22 cellular contexts compared by ENCODE assay signal in the genomic region with DNA sequence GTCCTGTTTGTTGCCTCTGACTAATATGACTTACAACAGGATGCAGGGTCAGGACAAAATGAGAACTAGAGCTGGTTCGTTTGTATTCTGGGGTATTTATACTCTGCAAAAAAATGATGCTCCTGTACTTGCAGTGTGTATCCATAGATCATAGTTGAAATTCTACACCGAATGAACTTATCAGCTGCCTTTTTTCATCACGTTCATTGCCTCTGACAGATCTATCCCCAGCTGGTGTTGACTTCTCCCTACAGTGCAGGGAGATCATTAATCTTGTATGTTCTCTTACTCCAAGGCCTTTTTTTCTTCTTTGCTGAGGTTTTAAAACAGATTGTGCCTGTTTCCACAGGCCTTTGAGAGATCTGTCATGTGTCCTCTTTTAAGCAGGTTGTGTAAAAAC.
DNase-seq lines count a peak whose midpoint lies in the region; ATAC-seq, FAIRE-seq and TF ChIP-seq lines count a peak whose summit lies in the region.
"Had no signal": no experiment of that assay in that cellular context is flagged by ENCODE, and none has a peak within 500 bp of the region (broad histone marks: within the 10 kb centered on the region; RNA-seq: fewer than 3 reads in every experiment).

No MANE protein-coding gene starts in this region.

- peaks cover 0 to 25% of the 10 kb centered on the region in 2 experiments; a peak in 3 of 5 replicates for H3K4me1 ChIP-seq in K562 (replicated peaks in 1 of 2; ENCODE audit: control insufficient read depth in 2 of 2, insufficient read depth in 2 of 2, low read length in 2 of 2)
- H3K4me1 ChIP-seq: testis had no signal

- ATAC-seq in K562 (peak; percentile 7), HG03108 (IDR thresholded peaks at IDR 0.05; ENCODE audit: unreplicated experiment) (no peak)
- ATAC-seq: GM12878, WTC11 had no signal

- peaks cover 9% of the 10 kb centered on the region for H3K27me3 Mint-ChIP-seq in type B pancreatic cell

- no peak for TF ChIP-seq EP300 in K562 (IDR thresholded peaks at IDR 0.05; ENCODE audit: low read length)

- H3K4me3 ChIP-seq in K562, result no peak overlapping the region
- H3K4me3 ChIP-seq: GM12878, neural progenitor cell, testis had no signal

- H3K36me3 Mint-ChIP-seq in type B pancreatic cell, result no peaks in the 10 kb centered on the region
- H3K36me3 Mint-ChIP-seq: activated CD4-positive, alpha-beta memory T cell treated with anti-CD3 and anti-CD28 coated beads for 36 hours; mesothelial cell of epicardium; neural progenitor cell; WTC11 had no signal

- peak overlapping the region; percentile 33 for H3K4me3 Mint-ChIP-seq in type B pancreatic cell
- H3K4me3 Mint-ChIP-seq: activated CD4-positive, alpha-beta memory T cell treated with anti-CD3 and anti-CD28 coated beads for 36 hours; mesothelial cell of epicardium; neural progenitor cell; WTC11 had no signal

- POLR2A ChIA-PET in K562 (lab: Yijun Ruan, JAX), result interaction anchor here (1.0 to 1.8 kb wide), 6 partner anchors 10 to 228 kb away, joined by 3 to 8 read pairs (median 3); a partner anchor contains a TSS

- no peaks in the 10 kb centered on the region for H3K79me2 ChIP-seq in K562 (ENCODE audit: control insufficient read depth, insufficient read depth, low read length)

- no peaks in the 10 kb centered on the region for H3K36me3 ChIP-seq in K562 (ENCODE audit: control insufficient read depth, insufficient read depth, low read length)
- H3K36me3 ChIP-seq: neural progenitor cell had no signal

- WGBS in K562 (ENCODE audit: insufficient coverage, low coverage, missing lambda C conversion rate), result 3% methylated on average over 3 of the region's 3 CpGs

- H3K27ac Mint-ChIP-seq in type B pancreatic cell, result peak overlapping the region; percentile 11
- H3K27ac Mint-ChIP-seq: activated CD4-positive, alpha-beta memory T cell treated with anti-CD3 and anti-CD28 coated beads for 36 hours; mesothelial cell of epicardium; neural progenitor cell; WTC11 had no signal

- TF ChIP-seq RAD21 in K562 (CRISPR knock-in tag; conservative IDR thresholded peaks at IDR 0.05 in 1 of 2, IDR thresholded peaks at IDR 0.05 in 1 of 2), result no peak

- CTCF ChIA-PET in K562 (lab: Yijun Ruan, JAX; ENCODE audit: low intra/inter-chr PET ratio), result no interaction called here

- H3K9ac ChIP-seq in K562 (ENCODE audit: insufficient read depth in 1 of 2, low read depth in 2 of 2, low read length in 2 of 2), result no peak overlapping the region
- H3K9ac ChIP-seq: neural progenitor cell had no signal

- no peak overlapping the region for H3K27ac ChIP-seq in K562 (ENCODE audit: extremely low read depth, low read depth, low read length)
- H3K27ac ChIP-seq: neural progenitor cell, testis had no signal

- H2AFZ ChIP-seq in K562 (ENCODE audit: low read depth, low read length), result no peak overlapping the region
- H2AFZ ChIP-seq: neural progenitor cell had no signal

- no peaks in the 10 kb centered on the region for H3K27me3 ChIP-seq in K562 (ENCODE audit: control insufficient read depth in 2 of 2, insufficient read depth in 2 of 2, low read length in 2 of 2)
- H3K27me3 ChIP-seq: neural progenitor cell, testis had no signal

- intact Hi-C loops in K562 (cut with micrococcal nuclease), result loop anchor here (2.0 kb wide), 1 partner anchor 114 kb away; a partner anchor contains a TSS

- no peak for TF ChIP-seq CTCF in K562 (IDR thresholded peaks at IDR 0.05 in 2 of 3, conservative IDR thresholded peaks at IDR 0.05 in 1 of 3; ENCODE audit: insufficient read depth in 2 of 3, low read depth in 1 of 3, low read length in 3 of 3)
- TF ChIP-seq CTCF in type B pancreatic cell (conservative IDR thresholded peaks at IDR 0.05), result no peak

- H4K20me1 ChIP-seq in K562 (replicated peaks; ENCODE audit: control insufficient read depth, insufficient read depth, low read length), result no peaks in the 10 kb centered on the region

- H3K4me1 Mint-ChIP-seq in type B pancreatic cell (ENCODE audit: unreplicated experiment), result peaks cover 18% of the 10 kb centered on the region

- H3K9me3 ChIP-seq in K562 (replicated peaks; ENCODE audit: control insufficient read depth, insufficient read depth, low read depth, low read length), result no peaks in the 10 kb centered on the region
- H3K9me3 ChIP-seq: testis had no signal

- H3K9me1 ChIP-seq in K562 (ENCODE audit: control insufficient read depth, insufficient read depth, low read length), result no peaks in the 10 kb centered on the region

- FAIRE-seq in K562 (lab: Jason Lieb, UNC), result no peak
- FAIRE-seq: A204.1, colon, frontal cortex, GM12878 had no signal

- no TSS peak for BruUV-seq in K562 (replicated peaks; lab: Mats Ljungman, UMichigan)

- no peaks in the 10 kb centered on the region for H3K9me3 Mint-ChIP-seq in type B pancreatic cell
- H3K9me3 Mint-ChIP-seq: activated CD4-positive, alpha-beta memory T cell treated with anti-CD3 and anti-CD28 coated beads for 36 hours had no signal

- H3K4me2 ChIP-seq in K562 (ENCODE audit: insufficient read depth, low read length), result no peak overlapping the region
- H3K4me2 ChIP-seq: neural progenitor cell had no signal

- no peak for TF ChIP-seq POLR2A in K562 (conservative IDR thresholded peaks at IDR 0.05)

- peak; percentile 8 for DNase-seq in NCI-H2107 treated with DMSO at 0.1 percent for 48 hours (lab: John Stamatoyannopoulos, UW; ENCODE audit: unreplicated experiment)
- no peak for DNase-seq in NCI-H2107 (lab: John Stamatoyannopoulos, UW)
- DNase-seq in NCI-H69 (lab: John Stamatoyannopoulos, UW), result peak; percentile 72
- DNase-seq in K562 (ENCODE audit: extremely low read depth in 1 of 4, low spot score in 3 of 4), result peak in 1 of 4 experiments; percentile 23
- no peak for DNase-seq in type B pancreatic cell (ENCODE audit: extremely low spot score, unreplicated experiment)
- DNase-seq in NCI-H187 (lab: John Stamatoyannopoulos, UW), result no peak
- no peak for DNase-seq in RPMI8226
- DNase-seq: activated CD4-positive, alpha-beta memory T cell treated with anti-CD3 and anti-CD28 coated beads for 36 hours; activated naive CD4-positive, alpha-beta T cell treated with anti-CD3 and anti-CD28 coated beads, Interleukin-2, amount 50 U/mL, for 16 hours; GF-D8; Karpas-422; NCI-H1930; Right ventricle myocardium superior; testis had no signal

- in situ Hi-C loops in K562 (cut with MboI), result no loop called here

TF ChIP-seq in K562, 482 proteins besides CTCF, POLR2A, EP300 and RAD21 (continues in another document):
- TF ChIP-seq, protein P1, sequence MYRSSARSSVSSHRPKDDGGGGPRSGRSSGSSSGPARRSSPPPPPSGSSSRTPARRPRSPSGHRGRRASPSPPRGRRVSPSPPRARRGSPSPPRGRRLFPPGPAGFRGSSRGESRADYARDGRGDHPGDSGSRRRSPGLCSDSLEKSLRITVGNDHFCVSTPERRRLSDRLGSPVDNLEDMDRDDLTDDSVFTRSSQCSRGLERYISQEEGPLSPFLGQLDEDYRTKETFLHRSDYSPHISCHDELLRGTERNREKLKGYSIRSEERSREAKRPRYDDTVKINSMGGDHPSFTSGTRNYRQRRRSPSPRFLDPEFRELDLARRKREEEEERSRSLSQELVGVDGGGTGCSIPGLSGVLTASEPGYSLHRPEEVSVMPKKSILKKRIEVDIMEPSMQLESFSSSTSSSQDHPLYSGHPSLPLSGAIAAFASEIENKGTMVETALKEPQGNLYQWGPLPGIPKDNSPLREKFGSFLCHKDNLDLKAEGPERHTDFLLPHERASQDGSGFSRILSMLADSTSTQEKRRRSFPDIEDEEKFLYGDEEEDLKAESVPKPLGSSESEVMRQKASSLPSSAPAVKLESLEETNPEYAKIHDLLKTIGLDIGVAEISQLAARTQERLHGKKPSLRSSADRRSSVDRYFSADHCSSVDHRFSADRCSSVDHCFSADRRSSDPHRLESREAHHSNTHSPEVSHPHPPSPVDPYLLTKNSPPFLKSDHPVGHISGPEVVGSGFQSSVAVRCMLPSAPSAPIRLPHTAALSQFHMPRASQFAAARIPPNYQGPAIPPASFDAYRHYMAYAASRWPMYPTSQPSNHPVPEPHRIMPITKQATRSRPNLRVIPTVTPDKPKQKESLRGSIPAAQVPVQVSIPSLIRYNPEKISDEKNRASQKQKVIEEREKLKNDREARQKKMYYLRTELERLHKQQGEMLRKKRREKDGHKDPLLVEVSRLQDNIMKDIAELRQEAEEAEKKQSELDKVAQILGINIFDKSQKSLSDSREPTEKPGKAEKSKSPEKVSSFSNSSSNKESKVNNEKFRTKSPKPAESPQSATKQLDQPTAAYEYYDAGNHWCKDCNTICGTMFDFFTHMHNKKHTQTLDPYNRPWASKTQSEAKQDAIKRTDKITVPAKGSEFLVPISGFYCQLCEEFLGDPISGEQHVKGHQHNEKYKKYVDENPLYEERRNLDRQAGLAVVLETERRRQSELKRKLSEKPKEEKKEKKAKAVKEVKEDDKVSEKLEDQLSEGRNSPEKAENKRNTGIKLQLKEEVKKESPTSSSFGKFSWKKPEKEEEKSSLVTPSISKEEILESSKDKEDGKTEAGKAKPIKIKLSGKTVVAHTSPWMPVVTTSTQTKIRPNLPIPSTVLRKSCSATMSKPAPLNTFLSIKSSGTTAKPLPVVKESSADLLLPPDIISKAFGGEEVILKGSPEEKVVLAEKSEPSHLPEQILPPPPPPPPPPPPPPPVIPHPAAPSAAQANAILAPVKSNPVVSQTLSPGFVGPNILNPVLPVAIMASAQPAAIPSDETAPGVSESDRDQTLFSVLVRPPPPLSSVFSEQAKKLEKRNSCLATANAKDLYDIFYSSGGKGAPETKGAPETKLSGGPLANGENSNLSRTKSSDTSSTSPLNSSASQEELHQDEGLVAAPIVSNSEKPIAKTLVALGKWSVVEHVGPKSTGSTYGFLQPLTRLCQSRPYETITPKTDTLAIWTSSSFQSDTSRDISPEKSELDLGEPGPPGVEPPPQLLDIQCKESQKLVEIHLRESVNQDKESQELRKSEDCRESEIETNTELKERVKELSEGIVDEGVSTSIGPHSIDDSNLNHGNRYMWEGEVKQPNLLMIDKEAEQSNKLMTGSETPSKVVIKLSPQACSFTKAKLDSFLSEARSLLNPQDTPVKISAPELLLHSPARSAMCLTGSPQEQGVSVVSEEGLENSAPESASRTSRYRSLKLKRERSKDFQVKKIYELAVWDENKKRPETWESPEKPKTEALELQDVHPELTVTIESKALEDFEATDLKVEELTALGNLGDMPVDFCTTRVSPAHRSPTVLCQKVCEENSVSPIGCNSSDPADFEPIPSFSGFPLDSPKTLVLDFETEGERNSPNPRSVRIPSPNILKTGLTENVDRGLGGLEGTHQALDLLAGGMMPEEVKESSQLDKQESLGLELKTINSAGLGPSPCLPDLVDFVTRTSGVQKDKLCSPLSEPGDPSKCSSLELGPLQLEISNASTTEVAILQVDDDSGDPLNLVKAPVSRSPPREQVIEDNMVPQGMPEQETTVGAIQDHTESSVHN (IDR thresholded peaks at IDR 0.05; ENCODE audit: borderline replicate concordance in 1 of 2, low read depth in 1 of 2), result 0 out of 4 replicates have a peak, but pooled peaks of 1 of the 2 experiments have one; percentile 28
- TF ChIP-seq FOXK2 (conservative IDR thresholded peaks at IDR 0.05 in 1 of 2, IDR thresholded peaks at IDR 0.05 in 1 of 2; ENCODE audit: low read depth in 2 of 2) (0 out of 4 replicates have a peak, but pooled peaks of 1 of the 2 experiments have one; percentile 26), CCNT2 (IDR thresholded peaks at IDR 0.05; ENCODE audit: borderline replicate concordance, extremely low read depth, insufficient read length, low read depth, low read length) (no peak), MCM5 (IDR thresholded peaks at IDR 0.05; ENCODE audit: low read depth) (no peak)

Comparison
In these comparisons a context has a peak if more than half of its experiments do, and no peak if none do; other contexts are left out.
1. DNase-seq: peak in NCI-H2107 treated with DMSO at 0.1 percent for 48 hours (single experiment) and NCI-H69 (single experiment); none in NCI-H2107 (single experiment), type B pancreatic cell (single experiment), NCI-H187 (0 of 2) and RPMI8226 (single experiment).